24 cellular contexts compared by ENCODE assay signal in genomic region chr6:109048176-109048575, GRCh38. TPM values are rescaled to one million over a fixed set of nuclear protein-coding genes. Genes with fewer than 3 reads are reported as not detected.
DNase-seq lines count a peak whose midpoint lies in the region; ATAC-seq and TF ChIP-seq lines count a peak whose summit lies in the region.
"Had no signal": no experiment of that assay in that cellular context is flagged by ENCODE, and none has a peak within 500 bp of the region (broad histone marks: within the 10 kb centered on the region; RNA-seq: fewer than 3 reads in every experiment).

No MANE protein-coding gene starts in this region.

- H3K4me1 ChIP-seq in MM.1S (ENCODE audit: low read length), result peaks cover 40% of the 10 kb centered on the region

- peaks cover 69% of the 10 kb centered on the region for H3K79me2 ChIP-seq in MM.1S (ENCODE audit: low read length)

- no peak overlapping the region for H2AFZ ChIP-seq in MM.1S (ENCODE audit: low read length)

- no peaks in the 10 kb centered on the region for H3K9me3 ChIP-seq in MM.1S (replicated peaks; ENCODE audit: insufficient read depth, low read length)
- H3K9me3 ChIP-seq: body of pancreas, pancreas, SJSA1 had no signal

- peak; percentile 43 for ATAC-seq in effector memory CD8-positive, alpha-beta T cell (replicated peaks)
- no peak for ATAC-seq in GM18519 (IDR thresholded peaks at IDR 0.05; ENCODE audit: low FRiP score, unreplicated experiment)
- ATAC-seq: body of pancreas, pancreas had no signal

- H4K20me1 ChIP-seq in MM.1S (ENCODE audit: insufficient read depth, low read length), result no peaks in the 10 kb centered on the region

- TF ChIP-seq CTCF in MM.1S (IDR thresholded peaks at IDR 0.05; ENCODE audit: low read length) (no peak), progenitor cell of endocrine pancreas (IDR thresholded peaks at IDR 0.05; ENCODE audit: unreplicated experiment) (no peak)

- no peaks in the 10 kb centered on the region for H3K9me3 Mint-ChIP-seq in T-helper 1 cell treated with Interleukin-12 subunit alpha and Interleukin-12 subunit beta and Interleukin-4 antibody, amounts not matched to agents 30 μg/mL and 1 μg/mL, for 36 hours
- no peaks in the 10 kb centered on the region for H3K9me3 Mint-ChIP-seq in effector memory CD8-positive, alpha-beta T cell
- peaks cover 21% of the 10 kb centered on the region for H3K9me3 Mint-ChIP-seq in progenitor cell of endocrine pancreas (ENCODE audit: low read depth)
- H3K9me3 Mint-ChIP-seq: activated CD4-positive, alpha-beta T cell treated with anti-CD3 and anti-CD28 coated beads, Interleukin-2, amount 10 ng/mL, durations not matched to agents 7 days and 5 days; CD4-positive, alpha-beta T cell had no signal

- no peaks in the 10 kb centered on the region for H3K36me3 Mint-ChIP-seq in T-helper 1 cell treated with Interleukin-12 subunit alpha and Interleukin-12 subunit beta and Interleukin-4 antibody, amounts not matched to agents 30 μg/mL and 1 μg/mL, for 36 hours (ENCODE audit: low read depth)
- H3K36me3 Mint-ChIP-seq in effector memory CD8-positive, alpha-beta T cell (ENCODE audit: insufficient read depth), result peaks cover 7% of the 10 kb centered on the region
- peaks cover 19% of the 10 kb centered on the region for H3K36me3 Mint-ChIP-seq in progenitor cell of endocrine pancreas (ENCODE audit: insufficient read depth)

- H3K4me1 Mint-ChIP-seq in T-helper 1 cell treated with Interleukin-12 subunit alpha and Interleukin-12 subunit beta and Interleukin-4 antibody, amounts not matched to agents 30 μg/mL and 1 μg/mL, for 36 hours (ENCODE audit: low read depth), result peaks cover 8% of the 10 kb centered on the region
- H3K4me1 Mint-ChIP-seq in effector memory CD8-positive, alpha-beta T cell (ENCODE audit: low read depth in 2 of 2), result peaks cover 28 to 45% of the 10 kb centered on the region in 2 donors
- H3K4me1 Mint-ChIP-seq in progenitor cell of endocrine pancreas (ENCODE audit: low read depth), result peaks cover 11% of the 10 kb centered on the region

- peak overlapping the region; percentile 3 for H3K27ac Mint-ChIP-seq in T-helper 1 cell treated with Interleukin-12 subunit alpha and Interleukin-12 subunit beta and Interleukin-4 antibody, amounts not matched to agents 30 μg/mL and 1 μg/mL, for 36 hours
- peak overlapping the region; percentile 72 to 86 for H3K27ac Mint-ChIP-seq in effector memory CD8-positive, alpha-beta T cell
- peak overlapping the region; percentile 94 for H3K27ac Mint-ChIP-seq in progenitor cell of endocrine pancreas
- H3K27ac Mint-ChIP-seq: activated CD4-positive, alpha-beta T cell treated with anti-CD3 and anti-CD28 coated beads, Interleukin-2, amount 10 ng/mL, durations not matched to agents 7 days and 5 days; activated naive CD8-positive, alpha-beta T cell treated with anti-CD3 and anti-CD28 coated beads, Interleukin-2, amount 10 ng/mL, durations not matched to agents 7 days and 5 days; CD4-positive, alpha-beta T cell; nephron progenitor cell; type B pancreatic cell had no signal

- H3K9me2 ChIP-seq in MM.1S (replicated peaks; ENCODE audit: insufficient read depth, low read length), result no peaks in the 10 kb centered on the region

- peaks cover 3% of the 10 kb centered on the region; the same call in 1 of the 2 replicates for H3K27me3 ChIP-seq in MM.1S (replicated peaks; ENCODE audit: insufficient read depth, low read length)
- H3K27me3 ChIP-seq: body of pancreas, pancreas, SJSA1 had no signal

- peaks cover 15% of the 10 kb centered on the region for H3K27me3 Mint-ChIP-seq in T-helper 1 cell treated with Interleukin-12 subunit alpha and Interleukin-12 subunit beta and Interleukin-4 antibody, amounts not matched to agents 30 μg/mL and 1 μg/mL, for 36 hours (ENCODE audit: low read depth)
- no peaks in the 10 kb centered on the region for H3K27me3 Mint-ChIP-seq in effector memory CD8-positive, alpha-beta T cell
- no peaks in the 10 kb centered on the region for H3K27me3 Mint-ChIP-seq in progenitor cell of endocrine pancreas
- H3K27me3 Mint-ChIP-seq: activated CD4-positive, alpha-beta T cell treated with anti-CD3 and anti-CD28 coated beads, Interleukin-2, amount 10 ng/mL, durations not matched to agents 7 days and 5 days; CD4-positive, alpha-beta T cell; type B pancreatic cell had no signal

- no peaks in the 10 kb centered on the region; the same call in 1 of the 2 replicates for H3F3A ChIP-seq in MM.1S (ENCODE audit: insufficient read depth, low read length)

- no peak overlapping the region for H3K4me3 ChIP-seq in MM.1S (ENCODE audit: low read length)
- H3K4me3 ChIP-seq: body of pancreas, pancreas, SJSA1 had no signal

- 0 out of 2 replicates have a peak overlapping the region, but pooled peaks have one; percentile 1 for H3K4me2 ChIP-seq in MM.1S (ENCODE audit: low read depth, low read length)

- no peak overlapping the region for H3K9ac ChIP-seq in MM.1S (ENCODE audit: low read length)

- H3K27ac ChIP-seq in MM.1S (ENCODE audit: low read length), result no peak overlapping the region
- H3K27ac ChIP-seq: 22Rv1, body of pancreas, epithelial cell of prostate, pancreas, SJSA1, VCaP had no signal

- no peak overlapping the region for H3K4me3 Mint-ChIP-seq in T-helper 1 cell treated with Interleukin-12 subunit alpha and Interleukin-12 subunit beta and Interleukin-4 antibody, amounts not matched to agents 30 μg/mL and 1 μg/mL, for 36 hours
- peak overlapping the region in 1 of 2 donors; percentile 31 for H3K4me3 Mint-ChIP-seq in effector memory CD8-positive, alpha-beta T cell
- H3K4me3 Mint-ChIP-seq in progenitor cell of endocrine pancreas (ENCODE audit: low read depth), result no peak overlapping the region
- H3K4me3 Mint-ChIP-seq: activated CD4-positive, alpha-beta T cell treated with anti-CD3 and anti-CD28 coated beads, Interleukin-2, amount 10 ng/mL, durations not matched to agents 7 days and 5 days; activated naive CD8-positive, alpha-beta T cell treated with anti-CD3 and anti-CD28 coated beads, Interleukin-2, amount 10 ng/mL, durations not matched to agents 7 days and 5 days; CD4-positive, alpha-beta T cell; nephron progenitor cell; type B pancreatic cell had no signal

- no peak for DNase-seq in T-helper 1 cell
- peak; percentile 58 for DNase-seq in MM.1S
- no peak for DNase-seq in effector memory CD8-positive, alpha-beta T cell
- DNase-seq in progenitor cell of endocrine pancreas (ENCODE audit: low spot score, unreplicated experiment), result no peak
- no peak for DNase-seq in NCI-H2196 treated with DMSO at 0.1 percent for 48 hours (lab: John Stamatoyannopoulos, UW; ENCODE audit: unreplicated experiment)
- DNase-seq in medulla oblongata (ENCODE audit: extremely low spot score), result no peak
- DNase-seq: activated CD4-positive, alpha-beta T cell treated with anti-CD3 and anti-CD28 coated beads, Interleukin-2, amount 10 ng/mL, durations not matched to agents 7 days and 5 days; activated CD8-positive, alpha-beta memory T cell treated with anti-CD3 and anti-CD28 coated beads, Interleukin-2, amount 50 U/mL, for 4 hours; activated naive CD8-positive, alpha-beta T cell treated with anti-CD3 and anti-CD28 coated beads, Interleukin-2, amount 10 ng/mL, durations not matched to agents 7 days and 5 days; body of pancreas; CD4-positive, alpha-beta T cell; DMS53; head of caudate nucleus; NCI-H524 treated with DMSO at 0.1 percent for 48 hours; nephron progenitor cell; pancreas; stimulated activated CD8-positive, alpha-beta memory T cell treated with anti-CD3 and anti-CD28 coated beads, Interleukin-4, amount 100 ng/mL, for 48 hours had no signal

- H3K36me3 ChIP-seq in MM.1S (replicated peaks; ENCODE audit: insufficient read depth, low read length), result no peaks in the 10 kb centered on the region
- H3K36me3 ChIP-seq: pancreas, SJSA1 had no signal

RNA-seq across cellular contexts. Expression of gene SESN1, which starts 46.5 kb away (rescaled TPM):
- total RNA-seq in progenitor cell of endocrine pancreas, result 23.9 and 31.0 TPM in 2 replicates

RNA-seq across cellular contexts. Expression of gene CEP57L1, which starts 47.1 kb away (rescaled TPM):
- total RNA-seq in progenitor cell of endocrine pancreas, result 11.4 and 12.3 TPM in 2 replicates

Comparison
In these comparisons a context has a peak if more than half of its experiments do, and no peak if none do; other contexts are left out.
1. H3K27ac Mint-ChIP-seq: peak in every context shown above with its lines; median percentile 94 in progenitor cell of endocrine pancreas; 79 in effector memory CD8-positive, alpha-beta T cell; 3 in T-helper 1 cell treated with Interleukin-12 subunit alpha and Interleukin-12 subunit beta and Interleukin-4 antibody, amounts not matched to agents 30 μg/mL and 1 μg/mL, for 36 hours.